8 cellular contexts compared by ENCODE assay signal in genomic region chr2:33475381-33476099, GRCh38. TPM values are rescaled to one million over a fixed set of nuclear protein-coding genes. Genes with fewer than 3 reads are reported as not detected.
DNase-seq lines count a peak whose midpoint lies in the region; ATAC-seq, FAIRE-seq and TF ChIP-seq lines count a peak whose summit lies in the region.

No MANE protein-coding gene starts in this region.

- TF ChIP-seq RAD21 in GM12878 (IDR thresholded peaks at IDR 0.05; ENCODE audit: insufficient read depth, low read depth, low read length): peak; percentile 74

- intact Hi-C loops in GM12878 (cut with micrococcal nuclease; ENCODE audit: unreplicated experiment): loop anchor here (2.0 to 5.0 kb wide), 3 partner anchors 37 to 122 kb away; partner anchors contain the start of gene FAM98A

- peak overlapping the region; percentile 93 for H3K4me3 Mint-ChIP-seq in T-helper 2 cell treated with Interferon-gamma antibody and Interleukin-4, amounts not matched to agents 5 μg/mL and 100 μg/mL, for 36 hours

- H3K9me3 Mint-ChIP-seq in T-helper 2 cell treated with Interferon-gamma antibody and Interleukin-4, amounts not matched to agents 5 μg/mL and 100 μg/mL, for 36 hours: no peaks in the 10 kb centered on the region

- peak overlapping the region; percentile 97 for H3K27ac ChIP-seq in GM12878 (ENCODE audit: control insufficient read depth, insufficient read depth)

- in situ Hi-C loops in GM12878 (cut with MboI): loop anchor here (25.0 kb wide), 1 partner anchor 1212 kb away; no protein-coding TSS in a partner anchor

- peak in 1 of 2 experiments; percentile 37; a peak in 1 of 4 replicates for TF ChIP-seq EP300 in GM12878 (IDR thresholded peaks at IDR 0.05; ENCODE audit: borderline replicate concordance in 1 of 2, control insufficient read depth in 1 of 2, low read depth in 2 of 2, low read length in 2 of 2)

- H3K9me3 ChIP-seq in GM12878 (replicated peaks; ENCODE audit: control insufficient read depth, insufficient read depth, low read length): no peaks in the 10 kb centered on the region

- no peaks in the 10 kb centered on the region; a peak in 1 of 4 replicates for H3K36me3 ChIP-seq in GM12878 (ENCODE audit: control insufficient read depth in 2 of 2, insufficient read depth in 2 of 2, low read length in 1 of 2)

- peaks cover 19% of the 10 kb centered on the region for H3K27me3 Mint-ChIP-seq in T-helper 2 cell treated with Interferon-gamma antibody and Interleukin-4, amounts not matched to agents 5 μg/mL and 100 μg/mL, for 36 hours (ENCODE audit: low read depth)

- RAD21 ChIA-PET in GM12878 (lab: Charles Lee; ENCODE audit: unreplicated experiment): interaction anchor here (0.6 to 9.7 kb wide), 21 partner anchors 12 to 123 kb away, joined by 3 to 222 read pairs (median 5); partner anchors contain the start of gene FAM98A

- H3K4me2 ChIP-seq in GM12878 (ENCODE audit: control insufficient read depth, insufficient read depth): peak overlapping the region; percentile 67

- DNase-seq in NCI-H1417 (lab: John Stamatoyannopoulos, UW) (peak; percentile 86 to 93 (median 93)), GM12878 (ENCODE audit: low read depth, low spot score) (no peak), iPS DF 4.7 (ENCODE audit: extremely low read depth, low spot score) (peak; percentile 49), skeletal muscle cell (ENCODE audit: low read depth) (no peak), 8988T (no peak)
- peak; percentile 70 for DNase-seq in T-helper 2 cell treated with Interferon-gamma antibody and Interleukin-4, amounts not matched to agents 5 μg/mL and 100 μg/mL, for 36 hours (ENCODE audit: low spot score)

- TF ChIP-seq POLR2A in GM12878 (IDR thresholded peaks at IDR 0.05; ENCODE audit: low read depth, low read length): peak; percentile 3; the same call in 1 of the 2 replicates

- CTCF ChIA-PET in GM12878 (lab: Yijun Ruan, JAX): interaction anchor here (0.7 to 3.0 kb wide), 33 partner anchors 8 to 230 kb away, joined by 3 to 84 read pairs (median 6); partner anchors contain the start of gene FAM98A

- peaks cover 3% of the 10 kb centered on the region; the same call in 1 of the 2 replicates for H3K4me1 ChIP-seq in GM12878 (ENCODE audit: control insufficient read depth, insufficient read depth, low read length)

- SMC1A ChIA-PET in GM12878 (lab: Charles Lee; ENCODE audit: uncharacterized antibody, unreplicated experiment): interaction anchor here (0.7 to 9.6 kb wide), 20 partner anchors 8 to 1203 kb away, joined by 3 to 258 read pairs (median 4); partner anchors contain the start of gene FAM98A

- ATAC-seq in GM18499 (IDR thresholded peaks at IDR 0.05; ENCODE audit: insufficient read depth, unreplicated experiment): peak; percentile 42
- peak; percentile 50 for ATAC-seq in HG02840 (IDR thresholded peaks at IDR 0.05; ENCODE audit: low FRiP score, unreplicated experiment)
- ATAC-seq in GM12878: peak; percentile 64

- no TSS peak for BruUV-seq in GM12878 (replicated peaks; lab: Mats Ljungman, UMichigan)

- POLR2A ChIA-PET in GM12878 (lab: Charles Lee): interaction anchor here (0.6 to 3.9 kb wide), 10 partner anchors 13 to 123 kb away, joined by 3 to 36 read pairs (median 12); partner anchors contain the start of gene FAM98A

- H3K79me2 ChIP-seq in GM12878 (ENCODE audit: control insufficient read depth, insufficient read depth, low read length): peaks cover 43% of the 10 kb centered on the region

- under 1% methylated on average over 14 of the region's 14 CpGs for WGBS in GM12878 (ENCODE audit: insufficient coverage, insufficient replicate concordance, low lambda C conversion rate, missing lambda C conversion rate)

- H4K20me1 ChIP-seq in GM12878 (ENCODE audit: control insufficient read depth, insufficient read depth): no peaks in the 10 kb centered on the region

- H3K9ac ChIP-seq in GM12878 (ENCODE audit: control insufficient read depth, insufficient read depth, low read length): peak overlapping the region; percentile 92

- H3K27ac Mint-ChIP-seq in T-helper 2 cell treated with Interferon-gamma antibody and Interleukin-4, amounts not matched to agents 5 μg/mL and 100 μg/mL, for 36 hours: peak overlapping the region; percentile 99

- peak overlapping the region; percentile 91 for H3K4me3 ChIP-seq in GM12878
- H3K4me3 ChIP-seq in skeletal muscle cell (ENCODE audit: low read depth, low read length): peak overlapping the region; percentile 67

- peak; percentile 86 to 93 (median 88) for TF ChIP-seq CTCF in GM12878 (IDR thresholded peaks at IDR 0.05 in 2 of 3, conservative IDR thresholded peaks at IDR 0.05 in 1 of 3; ENCODE audit: control insufficient read depth in 2 of 3, extremely low read depth in 1 of 3, insufficient read depth in 1 of 3, low read depth in 3 of 3, low read length in 3 of 3)

- H3K36me3 Mint-ChIP-seq in T-helper 2 cell treated with Interferon-gamma antibody and Interleukin-4, amounts not matched to agents 5 μg/mL and 100 μg/mL, for 36 hours (ENCODE audit: low read depth): no peaks in the 10 kb centered on the region

- H3K4me1 Mint-ChIP-seq in T-helper 2 cell treated with Interferon-gamma antibody and Interleukin-4, amounts not matched to agents 5 μg/mL and 100 μg/mL, for 36 hours (ENCODE audit: low read depth): peaks cover 22% of the 10 kb centered on the region

- peak overlapping the region; percentile 93 for H2AFZ ChIP-seq in GM12878 (ENCODE audit: control insufficient read depth, low read depth, low read length)

- no peaks in the 10 kb centered on the region for H3K27me3 ChIP-seq in GM12878 (replicated peaks in 1 of 2; ENCODE audit: control insufficient read depth in 2 of 2, insufficient read depth in 2 of 2, low read length in 1 of 2)

- FAIRE-seq in GM12878 (lab: Jason Lieb, UNC): peak; percentile 85

TF ChIP-seq in GM12878, 131 proteins besides CTCF, POLR2A, EP300 and RAD21 (continues in another document):
- TF ChIP-seq HDAC6 (IDR thresholded peaks at IDR 0.05; ENCODE audit: unreplicated experiment): no peak
- TF ChIP-seq, protein P1, sequence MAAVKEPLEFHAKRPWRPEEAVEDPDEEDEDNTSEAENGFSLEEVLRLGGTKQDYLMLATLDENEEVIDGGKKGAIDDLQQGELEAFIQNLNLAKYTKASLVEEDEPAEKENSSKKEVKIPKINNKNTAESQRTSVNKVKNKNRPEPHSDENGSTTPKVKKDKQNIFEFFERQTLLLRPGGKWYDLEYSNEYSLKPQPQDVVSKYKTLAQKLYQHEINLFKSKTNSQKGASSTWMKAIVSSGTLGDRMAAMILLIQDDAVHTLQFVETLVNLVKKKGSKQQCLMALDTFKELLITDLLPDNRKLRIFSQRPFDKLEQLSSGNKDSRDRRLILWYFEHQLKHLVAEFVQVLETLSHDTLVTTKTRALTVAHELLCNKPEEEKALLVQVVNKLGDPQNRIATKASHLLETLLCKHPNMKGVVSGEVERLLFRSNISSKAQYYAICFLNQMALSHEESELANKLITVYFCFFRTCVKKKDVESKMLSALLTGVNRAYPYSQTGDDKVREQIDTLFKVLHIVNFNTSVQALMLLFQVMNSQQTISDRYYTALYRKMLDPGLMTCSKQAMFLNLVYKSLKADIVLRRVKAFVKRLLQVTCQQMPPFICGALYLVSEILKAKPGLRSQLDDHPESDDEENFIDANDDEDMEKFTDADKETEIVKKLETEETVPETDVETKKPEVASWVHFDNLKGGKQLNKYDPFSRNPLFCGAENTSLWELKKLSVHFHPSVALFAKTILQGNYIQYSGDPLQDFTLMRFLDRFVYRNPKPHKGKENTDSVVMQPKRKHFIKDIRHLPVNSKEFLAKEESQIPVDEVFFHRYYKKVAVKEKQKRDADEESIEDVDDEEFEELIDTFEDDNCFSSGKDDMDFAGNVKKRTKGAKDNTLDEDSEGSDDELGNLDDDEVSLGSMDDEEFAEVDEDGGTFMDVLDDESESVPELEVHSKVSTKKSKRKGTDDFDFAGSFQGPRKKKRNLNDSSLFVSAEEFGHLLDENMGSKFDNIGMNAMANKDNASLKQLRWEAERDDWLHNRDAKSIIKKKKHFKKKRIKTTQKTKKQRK (IDR thresholded peaks at IDR 0.05; ENCODE audit: low read depth, low read length): no peak
- TF ChIP-seq EED (IDR thresholded peaks at IDR 0.05; ENCODE audit: low read depth): 0 out of 2 replicates have a peak, but pooled peaks have one; percentile 11
- TF ChIP-seq NFIC (IDR thresholded peaks at IDR 0.05; ENCODE audit: low read depth, low read length): peak; percentile 41; the same call in 1 of the 2 replicates

RNA-seq across cellular contexts. Expression of gene RASGRP3, which starts 0.9 kb away (rescaled TPM):
- 228 and 235 TPM in 2 replicates for total RNA-seq in GM12878 (2013; cell fraction: nucleolus; rRNA removed)
- total RNA-seq in GM12878 (2014; rRNA removed): 106 and 107 TPM in 2 replicates
- total RNA-seq in GM12878 (2014; rRNA removed; fragmentation: Illumina TruSeq; extraction: Trizol): 88.8 and 91.2 TPM in 2 replicates
- 61.7 and 64.5 TPM in 2 replicates for total RNA-seq in GM12878 (2021)
- polyA plus RNA-seq in GM12878 (2011; ENCODE audit: low read depth): 104 TPM
- 42.2 and 46.6 TPM in 2 replicates for polyA plus RNA-seq in GM12878 (2011; rRNA removed)
- 30.6 and 42.1 TPM in 2 replicates for polyA plus RNA-seq in GM12878 (2011; cell fraction: cytosol; rRNA removed)
- 41.1 and 62.6 TPM in 2 replicates for polyA plus RNA-seq in GM12878 (2011; cell fraction: nucleus; rRNA removed)
- 105 and 110 TPM in 2 replicates for polyA plus RNA-seq in GM12878 (2012)
- 72.9 and 79.7 TPM in 2 replicates for polyA plus RNA-seq in GM12878 (2014; fragmentation: Illumina TruSeq; extraction: Trizol)
- polyA plus RNA-seq in GM12878 (2014; fragmentation: Nextera tagmentation; extraction: Ambion mirVana): 10 to 100 TPM; 31.6 to 40.2 TPM
- 74.4 and 77.6 TPM in 2 replicates for polyA plus RNA-seq in GM12878 (2014; rRNA removed)
- polyA plus RNA-seq in GM12878 (2016; fragmentation: Nextera tagmentation; extraction: Ambion mirVana): 10 to 100 TPM; 64.4 to 65.1 TPM
- polyA minus RNA-seq in GM12878 (2011; rRNA and poly(A)+ RNA removed): 51.7 and 81.6 TPM in 2 replicates
- 16.2 and 16.8 TPM in 2 replicates for polyA minus RNA-seq in GM12878 (2011; cell fraction: cytosol; rRNA and poly(A)+ RNA removed)
- 30.9 and 34.6 TPM in 2 replicates for polyA minus RNA-seq in GM12878 (2011; cell fraction: nucleus; rRNA and poly(A)+ RNA removed)

Comparison
In these comparisons a context has a peak if more than half of its experiments do, and no peak if none do; other contexts are left out.
1. DNase-seq: peak in NCI-H1417 (3 of 3), T-helper 2 cell treated with Interferon-gamma antibody and Interleukin-4, amounts not matched to agents 5 μg/mL and 100 μg/mL, for 36 hours (single experiment) and iPS DF 4.7 (single experiment); none in GM12878 (single experiment), skeletal muscle cell (single experiment) and 8988T (single experiment).
2. Peak in every context shown above with its lines, with median percentiles within 50 percentile points of each other: ATAC-seq.